Comparison of ENCODE assay signal across 13 cellular contexts in genomic region chr1:178644308-178645120, GRCh38.
DNase-seq lines count a peak whose midpoint lies in the region; ATAC-seq and TF ChIP-seq lines count a peak whose summit lies in the region.
"Had no signal": no experiment of that assay in that cellular context is flagged by ENCODE, and none has a peak within 500 bp of the region (broad histone marks: within the 10 kb centered on the region; RNA-seq: fewer than 3 reads in every experiment).

No MANE protein-coding gene starts in this region.

- TF ChIP-seq POLR2A in heart left ventricle (IDR thresholded peaks at IDR 0.05): no peak

- H3K27ac ChIP-seq in heart left ventricle: peak overlapping the region in 4 of 12 donors; percentile 11 to 34 (median 13)
- H3K27ac ChIP-seq in hepatocyte: no peak overlapping the region
- H3K27ac ChIP-seq in CD4-positive, alpha-beta memory T cell (ENCODE audit: low read depth, low read length): no peak overlapping the region

- ATAC-seq in heart left ventricle (peak in 3 of 4 donors; percentile 33 to 51 (median 48)), Right ventricle myocardium inferior (no peak), SK-N-SH treated with all-trans-retinoic acid at 6 μM for 48 hours (peak; percentile 34; the same call in 2 of the 3 replicates), GM21381 (IDR thresholded peaks at IDR 0.05; ENCODE audit: unreplicated experiment) (no peak)
- ATAC-seq: stimulated activated naive CD8-positive, alpha-beta T cell treated with anti-CD3 and anti-CD28 coated beads, Interleukin-15, Interleukin-2, amounts not matched to agents 100 U/mL and 50 U/mL, for 24 hours had no signal

- no peak overlapping the region for H2AFZ ChIP-seq in hepatocyte

- H3K36me3 Mint-ChIP-seq in activated naive CD4-positive, alpha-beta T cell treated with anti-CD3 and anti-CD28 coated beads for 36 hours (ENCODE audit: low read depth): no peaks in the 10 kb centered on the region
- no peaks in the 10 kb centered on the region for H3K36me3 Mint-ChIP-seq in CD4-positive, alpha-beta memory T cell

- POLR2A ChIA-PET in CD4-positive, alpha-beta memory T cell (lab: Charles Lee; ENCODE audit: partially characterized antibody): no interaction called here

- WGBS in heart left ventricle, 4 donors: 26 to 32% (median 28%) methylated on average over 4 of the region's 4 CpGs
- 55% methylated on average over 4 of the region's 4 CpGs for WGBS in hepatocyte (ENCODE audit: low lambda C conversion rate, missing lambda C conversion rate)

- H3K27me3 Mint-ChIP-seq in activated naive CD4-positive, alpha-beta T cell treated with anti-CD3 and anti-CD28 coated beads for 36 hours (ENCODE audit: low read depth): peaks cover 5% of the 10 kb centered on the region
- H3K27me3 Mint-ChIP-seq in CD4-positive, alpha-beta memory T cell: peaks cover 4 to 10% of the 10 kb centered on the region in 2 donors
- H3K27me3 Mint-ChIP-seq: dendritic cell treated with granulocyte-macrophage colony-stimulating factor and Interleukin-4, amounts not matched to agents 40 ng/mL and 50 ng/mL, for 4 days had no signal

- TF ChIP-seq CTCF in heart left ventricle (IDR thresholded peaks at IDR 0.05) (no peak), hepatocyte (IDR thresholded peaks at IDR 0.05; ENCODE audit: poor library complexity) (no peak)

- no peaks in the 10 kb centered on the region for H3K79me2 ChIP-seq in hepatocyte

- intact Hi-C loops in heart left ventricle (cut with DNase I): no loop called here
- intact Hi-C loops in Right ventricle myocardium inferior (cut with DNase I): no loop called here
- intact Hi-C loops in activated naive CD4-positive, alpha-beta T cell treated with anti-CD3 and anti-CD28 coated beads for 36 hours (cut with micrococcal nuclease): no loop called here
- intact Hi-C loops in CD4-positive, alpha-beta memory T cell (cut with micrococcal nuclease): no loop called here

- no peak overlapping the region for H3K4me2 ChIP-seq in hepatocyte

- H4K20me1 ChIP-seq in hepatocyte (ENCODE audit: insufficient read depth, poor library complexity, severe bottlenecking): no peaks in the 10 kb centered on the region

- CTCF ChIA-PET in activated naive CD4-positive, alpha-beta T cell treated with anti-CD3 and anti-CD28 coated beads for 36 hours (lab: Charles Lee): no interaction called here
- CTCF ChIA-PET in CD4-positive, alpha-beta memory T cell (lab: Charles Lee; ENCODE audit: partially characterized antibody): no interaction called here

- H3K4me1 ChIP-seq in heart left ventricle (peaks cover 0 to 32% (median 14%) of the 10 kb centered on the region in 12 donors), hepatocyte (ENCODE audit: insufficient read depth) (no peaks in the 10 kb centered on the region)
- no peaks in the 10 kb centered on the region for H3K4me1 ChIP-seq in CD4-positive, alpha-beta memory T cell (ENCODE audit: insufficient read depth, low read length)

- H3K36me3 ChIP-seq in heart left ventricle (no peaks in the 10 kb centered on the region), hepatocyte (replicated peaks; ENCODE audit: insufficient read depth, low read depth) (no peaks in the 10 kb centered on the region)
- no peaks in the 10 kb centered on the region for H3K36me3 ChIP-seq in CD4-positive, alpha-beta memory T cell (ENCODE audit: insufficient read depth, low read length)
- H3K36me3 ChIP-seq: MG63 had no signal

- no peaks in the 10 kb centered on the region for H3K9me3 Mint-ChIP-seq in activated naive CD4-positive, alpha-beta T cell treated with anti-CD3 and anti-CD28 coated beads for 36 hours
- H3K9me3 Mint-ChIP-seq in CD4-positive, alpha-beta memory T cell: no peaks in the 10 kb centered on the region
- H3K9me3 Mint-ChIP-seq: dendritic cell treated with granulocyte-macrophage colony-stimulating factor and Interleukin-4, amounts not matched to agents 40 ng/mL and 50 ng/mL, for 4 days; T-helper 1 cell treated with Interleukin-12 subunit alpha and Interleukin-12 subunit beta and Interleukin-4 antibody, amounts not matched to agents 30 μg/mL and 1 μg/mL, for 36 hours had no signal

- H3K27me3 ChIP-seq in heart left ventricle (no peaks in the 10 kb centered on the region), hepatocyte (no peaks in the 10 kb centered on the region)
- H3K27me3 ChIP-seq in CD4-positive, alpha-beta memory T cell (ENCODE audit: insufficient read depth, low read length): no peaks in the 10 kb centered on the region
- H3K27me3 ChIP-seq: MG63 had no signal

- H3K4me3 Mint-ChIP-seq in activated naive CD4-positive, alpha-beta T cell treated with anti-CD3 and anti-CD28 coated beads for 36 hours: no peak overlapping the region
- H3K4me3 Mint-ChIP-seq in CD4-positive, alpha-beta memory T cell: no peak overlapping the region
- H3K4me3 Mint-ChIP-seq: dendritic cell treated with granulocyte-macrophage colony-stimulating factor and Interleukin-4, amounts not matched to agents 40 ng/mL and 50 ng/mL, for 4 days; T-helper 1 cell treated with Interleukin-12 subunit alpha and Interleukin-12 subunit beta and Interleukin-4 antibody, amounts not matched to agents 30 μg/mL and 1 μg/mL, for 36 hours had no signal

- no peak overlapping the region for H3K27ac Mint-ChIP-seq in activated naive CD4-positive, alpha-beta T cell treated with anti-CD3 and anti-CD28 coated beads for 36 hours
- no peak overlapping the region for H3K27ac Mint-ChIP-seq in CD4-positive, alpha-beta memory T cell
- H3K27ac Mint-ChIP-seq: dendritic cell treated with granulocyte-macrophage colony-stimulating factor and Interleukin-4, amounts not matched to agents 40 ng/mL and 50 ng/mL, for 4 days; T-helper 1 cell treated with Interleukin-12 subunit alpha and Interleukin-12 subunit beta and Interleukin-4 antibody, amounts not matched to agents 30 μg/mL and 1 μg/mL, for 36 hours had no signal

- H3K9me3 ChIP-seq in heart left ventricle (no peaks in the 10 kb centered on the region), hepatocyte (ENCODE audit: low read depth) (no peaks in the 10 kb centered on the region)
- H3K9me3 ChIP-seq in CD4-positive, alpha-beta memory T cell (ENCODE audit: control insufficient read depth in 1 of 2, low read length in 2 of 2): no peaks in the 10 kb centered on the region
- H3K9me3 ChIP-seq: MG63 had no signal

- peak in 4 of 5 donors; percentile 15 to 71 (median 34) for DNase-seq in heart left ventricle
- DNase-seq in Right ventricle myocardium inferior (ENCODE audit: missing footprints): no peak
- DNase-seq in hepatocyte (ENCODE audit: low spot score): peak; percentile 54
- no peak for DNase-seq in activated naive CD4-positive, alpha-beta T cell treated with anti-CD3 and anti-CD28 coated beads for 36 hours
- DNase-seq in CD4-positive, alpha-beta memory T cell: no peak
- no peak for DNase-seq in T-helper 9 cell
- DNase-seq: kidney; MG63; stimulated activated naive CD8-positive, alpha-beta T cell treated with anti-CD3 and anti-CD28 coated beads, Interleukin-15, Interleukin-2, amounts not matched to agents 100 U/mL and 50 U/mL, for 24 hours had no signal

- no peak overlapping the region for H3K4me3 ChIP-seq in heart left ventricle
- H3K4me3 ChIP-seq in hepatocyte: no peak overlapping the region
- no peak overlapping the region for H3K4me3 ChIP-seq in CD4-positive, alpha-beta memory T cell (ENCODE audit: low read length in 2 of 2)
- H3K4me3 ChIP-seq: MG63 had no signal

- H3K4me1 Mint-ChIP-seq in activated naive CD4-positive, alpha-beta T cell treated with anti-CD3 and anti-CD28 coated beads for 36 hours (ENCODE audit: low read depth): no peaks in the 10 kb centered on the region
- H3K4me1 Mint-ChIP-seq in CD4-positive, alpha-beta memory T cell: no peaks in the 10 kb centered on the region

- no peaks in the 10 kb centered on the region for H3K9me2 ChIP-seq in hepatocyte (replicated peaks; ENCODE audit: insufficient read depth)

TF ChIP-seq in SK-N-SH treated with all-trans-retinoic acid at 6 μM for 48 hours, 23 proteins besides CTCF, POLR2A, EP300 and RAD21:
- TF ChIP-seq CREB5 (CRISPR knock-in tag; IDR thresholded peaks at IDR 0.05; ENCODE audit: low read depth) (no peak), TCF4 (CRISPR knock-in tag; IDR thresholded peaks at IDR 0.05; ENCODE audit: borderline replicate concordance) (no peak), ZNF70 (CRISPR knock-in tag; IDR thresholded peaks at IDR 0.05) (no peak), TSHZ2 (CRISPR knock-in tag; IDR thresholded peaks at IDR 0.05) (no peak)

Comparison
In these comparisons a context has a peak if more than half of its experiments do, and no peak if none do; other contexts are left out.
1. ATAC-seq: peak in heart left ventricle (3 of 4) and SK-N-SH treated with all-trans-retinoic acid at 6 μM for 48 hours (single experiment); none in Right ventricle myocardium inferior (single experiment) and GM21381 (single experiment).
2. DNase-seq: peak in heart left ventricle (4 of 5) and hepatocyte (single experiment); none in Right ventricle myocardium inferior (single experiment), activated naive CD4-positive, alpha-beta T cell treated with anti-CD3 and anti-CD28 coated beads for 36 hours (single experiment), CD4-positive, alpha-beta memory T cell (0 of 5) and T-helper 9 cell (single experiment).